27 cellular contexts compared by ENCODE assay signal in genomic region chr16:23327836-23328235, GRCh38. TPM values are rescaled to one million over a fixed set of nuclear protein-coding genes. Genes with fewer than 3 reads are reported as not detected.
A peak's percentile ranks its signal among the peaks of the same experiment; 100 is the strongest.
DNase-seq lines count a peak whose midpoint lies in the region; ATAC-seq and TF ChIP-seq lines count a peak whose summit lies in the region.
"Had no signal": no experiment of that assay in that cellular context is flagged by ENCODE, and none has a peak within 500 bp of the region (broad histone marks: within the 10 kb centered on the region; RNA-seq: fewer than 3 reads in every experiment).

No MANE protein-coding gene starts in this region.

- POLR2A ChIA-PET in GM10248 (lab: Yijun Ruan, JAX) = no interaction called here

- H3K9ac ChIP-seq in SU-DHL-6 (ENCODE audit: low read length) = no peak overlapping the region
- no peak overlapping the region for H3K9ac ChIP-seq in mesenchymal stem cell (ENCODE audit: low read length)
- H3K9ac ChIP-seq: BLaER1 had no signal

- H4K20me1 ChIP-seq in SU-DHL-6 (ENCODE audit: low read depth, low read length) = no peaks in the 10 kb centered on the region
- H4K20me1 ChIP-seq: BLaER1 had no signal

- TF ChIP-seq CTCF in SU-DHL-6 (IDR thresholded peaks at IDR 0.05; ENCODE audit: insufficient read depth, low read length, poor library complexity, severe bottlenecking) = no peak
- no peak for TF ChIP-seq CTCF in GM10248 (IDR thresholded peaks at IDR 0.05; ENCODE audit: control extremely low read depth, extremely low read depth, low read depth, missing control alignments)

- H3K36me3 ChIP-seq in SU-DHL-6 (ENCODE audit: low read length) = no peaks in the 10 kb centered on the region
- H3K36me3 ChIP-seq in mesenchymal stem cell (ENCODE audit: control insufficient read depth in 1 of 2, insufficient read depth in 2 of 2, low read depth in 1 of 2, low read length in 2 of 2) = no peaks in the 10 kb centered on the region
- H3K36me3 ChIP-seq: BE2C, BLaER1 had no signal

- no peak overlapping the region for H3K4ac ChIP-seq in mesenchymal stem cell (ENCODE audit: low read depth in 1 of 2, low read length in 2 of 2)

- no peak overlapping the region for H3K14ac ChIP-seq in mesenchymal stem cell (ENCODE audit: low read length in 2 of 2)

- H3K9me3 ChIP-seq in SU-DHL-6 (ENCODE audit: insufficient read depth, low read length) = no peaks in the 10 kb centered on the region
- H3K9me3 ChIP-seq in mesenchymal stem cell (ENCODE audit: control insufficient read depth, low read length) = no peaks in the 10 kb centered on the region
- H3K9me3 ChIP-seq: BE2C, BLaER1 had no signal

- intact Hi-C loops in posterior vena cava (cut with DNase I) = no loop called here

- H3K27me3 ChIP-seq in SU-DHL-6 (ENCODE audit: low read length) = no peaks in the 10 kb centered on the region
- no peaks in the 10 kb centered on the region for H3K27me3 ChIP-seq in mesenchymal stem cell (ENCODE audit: control insufficient read depth in 1 of 2, insufficient read depth in 1 of 2, low read length in 2 of 2)
- H3K27me3 ChIP-seq: BLaER1 had no signal

- H3K4me2 ChIP-seq in SU-DHL-6 (ENCODE audit: low read depth, low read length, poor library complexity, severe bottlenecking) = no peak overlapping the region
- no peak overlapping the region for H3K4me2 ChIP-seq in mesenchymal stem cell (ENCODE audit: low read length, poor library complexity, severe bottlenecking)
- H3K4me2 ChIP-seq: BLaER1 had no signal

- DNase-seq in mesenchymal stem cell = no peak
- DNase-seq in posterior vena cava (ENCODE audit: low spot score) = peak; percentile 63
- no peak for DNase-seq in anterior cingulate cortex (lab: John Stamatoyannopoulos, UW)
- no peak for DNase-seq in NCI-H146 treated with DMSO at 0.1 percent for 48 hours (lab: John Stamatoyannopoulos, UW; ENCODE audit: unreplicated experiment)
- DNase-seq in GM10248 (ENCODE audit: extremely low spot score) = no peak
- DNase-seq: 8988T; ACHN; BE2C; C1 segment of cervical spinal cord; CD4-positive, alpha-beta memory T cell; CD4-positive, CD25-positive, alpha-beta regulatory T cell; CD8-positive, alpha-beta memory T cell; COR-L47; DMS 273 treated with DMSO at 0.1 percent for 48 hours; DMS153; DMS53; DMS79; DND-41; EL; GDM1 had no signal

- H3K23ac ChIP-seq in mesenchymal stem cell (ENCODE audit: low read length in 2 of 2) = no peak overlapping the region

- no peaks in the 10 kb centered on the region for H3K79me2 ChIP-seq in SU-DHL-6 (ENCODE audit: insufficient read depth, low read length)

- WGBS in mesenchymal stem cell = 80% methylated on average over 3 of the region's 4 CpGs

- H3K79me1 ChIP-seq in mesenchymal stem cell (replicated peaks; ENCODE audit: low read length, poor library complexity, severe bottlenecking) = no peaks in the 10 kb centered on the region

- H2AK5ac ChIP-seq in mesenchymal stem cell (ENCODE audit: low read length, severe bottlenecking) = no peak overlapping the region

- no peak overlapping the region for H2BK12ac ChIP-seq in mesenchymal stem cell (ENCODE audit: low read length in 2 of 2)

- ATAC-seq in HG02884 (IDR thresholded peaks at IDR 0.05; ENCODE audit: unreplicated experiment) = no peak

- H3K18ac ChIP-seq in mesenchymal stem cell (ENCODE audit: low read depth in 1 of 2, low read length in 2 of 2) = no peak overlapping the region

- no peak overlapping the region for H2AFZ ChIP-seq in SU-DHL-6 (ENCODE audit: low read depth, low read length, severe bottlenecking)
- no peak overlapping the region for H2AFZ ChIP-seq in mesenchymal stem cell (ENCODE audit: low read depth, low read length)

- H2BK15ac ChIP-seq in mesenchymal stem cell (ENCODE audit: low read depth, poor library complexity, severe bottlenecking) = peak overlapping the region; percentile 26

- no peak overlapping the region for H4K8ac ChIP-seq in mesenchymal stem cell (ENCODE audit: low read length)

- no peaks in the 10 kb centered on the region for H3K9me2 ChIP-seq in SU-DHL-6 (replicated peaks; ENCODE audit: insufficient read depth, low read length)

- H3K27ac ChIP-seq in SU-DHL-6 (ENCODE audit: low read depth, low read length) = peak overlapping the region; percentile 2; the same call in 1 of the 2 replicates
- H3K27ac ChIP-seq in mesenchymal stem cell (ENCODE audit: low read length, poor library complexity, severe bottlenecking) = no peak overlapping the region
- H3K27ac ChIP-seq: BLaER1 had no signal

- CTCF ChIA-PET in GM10248 (lab: Yijun Ruan, JAX) = no interaction called here

- H3K4me3 ChIP-seq in SU-DHL-6 (ENCODE audit: insufficient read depth, low read length, poor library complexity, severe bottlenecking) = no peak overlapping the region
- H3K4me3 ChIP-seq in mesenchymal stem cell (ENCODE audit: insufficient read depth in 1 of 2, low read depth in 1 of 2, low read length in 2 of 2) = no peak overlapping the region
- H3K4me3 ChIP-seq: BLaER1 had no signal

- H3K4me1 ChIP-seq in mesenchymal stem cell (ENCODE audit: control insufficient read depth, insufficient read depth, low read depth, low read length) = no peaks in the 10 kb centered on the region
- H3K4me1 ChIP-seq: BE2C, BLaER1 had no signal

- H2BK5ac ChIP-seq in mesenchymal stem cell (ENCODE audit: low read depth, low read length, poor library complexity, severe bottlenecking) = no peak overlapping the region

- H2BK120ac ChIP-seq in mesenchymal stem cell (ENCODE audit: low read depth, low read length) = no peak overlapping the region

- H4K91ac ChIP-seq in mesenchymal stem cell (ENCODE audit: low read length) = no peak overlapping the region

- no peaks in the 10 kb centered on the region for H3F3A ChIP-seq in SU-DHL-6 (ENCODE audit: insufficient read depth)

RNA-seq across cellular contexts. Expression of gene SCNN1B, which starts 25.7 kb away (rescaled TPM):
- not detected for polyA plus RNA-seq in mesenchymal stem cell (2013, experiment 1 of 2)
- not detected for polyA plus RNA-seq in mesenchymal stem cell (2013, experiment 2 of 2)
- 1 to 10 TPM; 2.7 to 4.5 TPM for total RNA-seq in posterior vena cava
- total RNA-seq: CD4-positive, alpha-beta memory T cell; CD4-positive, CD25-positive, alpha-beta regulatory T cell; CD8-positive, alpha-beta memory T cell; Daoy; G401 had no signal
- polyA plus RNA-seq: AG04450; CD14-positive monocyte; CD4-positive, alpha-beta memory T cell; CD4-positive, CD25-positive, alpha-beta regulatory T cell; CD8-positive, alpha-beta memory T cell had no signal
